ENCODE assay signal across 9 cellular contexts in genomic region chr3:13016726-13017255, GRCh38. TPM values are rescaled to one million over a fixed set of nuclear protein-coding genes. Genes with fewer than 3 reads are reported as not detected.
A peak's percentile ranks its signal among the peaks of the same experiment; 100 is the strongest.
DNase-seq lines count a peak whose midpoint lies in the region; ATAC-seq and TF ChIP-seq lines count a peak whose summit lies in the region.
"Had no signal": no experiment of that assay in that cellular context is flagged by ENCODE, and none has a peak within 500 bp of the region (broad histone marks: within the 10 kb centered on the region; RNA-seq: fewer than 3 reads in every experiment).

No MANE protein-coding gene starts in this region.

- no peak for TF ChIP-seq POLR2A in esophagus squamous epithelium (IDR thresholded peaks at IDR 0.05)

- H3K27me3 ChIP-seq in esophagus squamous epithelium, result peaks cover 0 to 32% (median 0%) of the 10 kb centered on the region in 4 donors
- H3K27me3 ChIP-seq: SJCRH30 had no signal

- peak overlapping the region; percentile 94 for H3K4me3 Mint-ChIP-seq in T-helper 1 cell treated with Interleukin-12 subunit alpha and Interleukin-12 subunit beta and Interleukin-4 antibody, amounts not matched to agents 30 μg/mL and 1 μg/mL, for 36 hours
- H3K4me3 Mint-ChIP-seq in T-cell, result peak overlapping the region; percentile 80 to 89 (median 82)
- H3K4me3 Mint-ChIP-seq in stimulated activated naive CD8-positive, alpha-beta T cell treated with anti-CD3 and anti-CD28 coated beads, Interleukin-15, amount 100 ng/mL, for 72 hours, result peak overlapping the region; percentile 79 to 86

- no peaks in the 10 kb centered on the region for H3K9me3 ChIP-seq in esophagus squamous epithelium
- H3K9me3 ChIP-seq: SJCRH30 had no signal

- POLR2A ChIA-PET in T-cell (lab: Charles Lee), result no interaction called here

- H3K27me3 Mint-ChIP-seq in T-helper 1 cell treated with Interleukin-12 subunit alpha and Interleukin-12 subunit beta and Interleukin-4 antibody, amounts not matched to agents 30 μg/mL and 1 μg/mL, for 36 hours (ENCODE audit: low read depth), result no peaks in the 10 kb centered on the region
- H3K27me3 Mint-ChIP-seq in T-cell, result no peaks in the 10 kb centered on the region
- H3K27me3 Mint-ChIP-seq in stimulated activated naive CD8-positive, alpha-beta T cell treated with anti-CD3 and anti-CD28 coated beads, Interleukin-15, amount 100 ng/mL, for 72 hours, result no peaks in the 10 kb centered on the region

- intact Hi-C loops in esophagus squamous epithelium (cut with DNase I), result no loop called here

- H3K4me1 ChIP-seq in esophagus squamous epithelium, result peaks cover 30 to 68% (median 49%) of the 10 kb centered on the region in 3 donors

- WGBS in esophagus squamous epithelium, 2 donors, result 62 to 78% methylated on average over 9 of the region's 9 CpGs

- TF ChIP-seq CTCF in esophagus squamous epithelium (IDR thresholded peaks at IDR 0.05), result no peak

- peaks cover 46% of the 10 kb centered on the region for H3K4me1 Mint-ChIP-seq in T-helper 1 cell treated with Interleukin-12 subunit alpha and Interleukin-12 subunit beta and Interleukin-4 antibody, amounts not matched to agents 30 μg/mL and 1 μg/mL, for 36 hours (ENCODE audit: low read depth)
- H3K4me1 Mint-ChIP-seq in T-cell, result peaks cover 41 to 56% (median 45%) of the 10 kb centered on the region in 3 donors
- H3K4me1 Mint-ChIP-seq in stimulated activated naive CD8-positive, alpha-beta T cell treated with anti-CD3 and anti-CD28 coated beads, Interleukin-15, amount 100 ng/mL, for 72 hours, result peaks cover 69% of the 10 kb centered on the region

- no peaks in the 10 kb centered on the region for H3K9me3 Mint-ChIP-seq in T-helper 1 cell treated with Interleukin-12 subunit alpha and Interleukin-12 subunit beta and Interleukin-4 antibody, amounts not matched to agents 30 μg/mL and 1 μg/mL, for 36 hours
- no peaks in the 10 kb centered on the region for H3K9me3 Mint-ChIP-seq in T-cell
- H3K9me3 Mint-ChIP-seq in stimulated activated naive CD8-positive, alpha-beta T cell treated with anti-CD3 and anti-CD28 coated beads, Interleukin-15, amount 100 ng/mL, for 72 hours, result no peaks in the 10 kb centered on the region

- no peak overlapping the region for H3K4me3 ChIP-seq in esophagus squamous epithelium
- H3K4me3 ChIP-seq: SJCRH30 had no signal

- DNase-seq in T-helper 1 cell, result no peak
- no peak for DNase-seq in T-cell
- DNase-seq in esophagus squamous epithelium (lab: John Stamatoyannopoulos, UW), result no peak
- DNase-seq in stimulated activated naive CD8-positive, alpha-beta T cell treated with anti-CD3 and anti-CD28 coated beads, Interleukin-15, amount 100 ng/mL, for 72 hours, result no peak
- DNase-seq in stimulated activated CD4-positive, alpha-beta T cell treated with anti-CD3 and anti-CD28 coated beads, Interleukin-2, amount 100 ng/mL, for 24 hours, result no peak
- DNase-seq: SJCRH30 had no signal

- H3K27ac ChIP-seq in esophagus squamous epithelium, result peak overlapping the region; percentile 77 to 92 (median 82)
- H3K27ac ChIP-seq: SJCRH30 had no signal

- H3K27ac Mint-ChIP-seq in T-helper 1 cell treated with Interleukin-12 subunit alpha and Interleukin-12 subunit beta and Interleukin-4 antibody, amounts not matched to agents 30 μg/mL and 1 μg/mL, for 36 hours, result peak overlapping the region; percentile 100
- H3K27ac Mint-ChIP-seq in T-cell, result peak overlapping the region; percentile 99
- peak overlapping the region; percentile 93 to 97 for H3K27ac Mint-ChIP-seq in stimulated activated naive CD8-positive, alpha-beta T cell treated with anti-CD3 and anti-CD28 coated beads, Interleukin-15, amount 100 ng/mL, for 72 hours

- CTCF ChIA-PET in T-cell (lab: Charles Lee), result no interaction called here

- H3K36me3 Mint-ChIP-seq in T-helper 1 cell treated with Interleukin-12 subunit alpha and Interleukin-12 subunit beta and Interleukin-4 antibody, amounts not matched to agents 30 μg/mL and 1 μg/mL, for 36 hours (ENCODE audit: low read depth), result peaks cover 12% of the 10 kb centered on the region
- H3K36me3 Mint-ChIP-seq in T-cell, result no peaks in the 10 kb centered on the region

- H3K36me3 ChIP-seq in esophagus squamous epithelium, result no peaks in the 10 kb centered on the region
- H3K36me3 ChIP-seq: SJCRH30 had no signal

- ATAC-seq in T-cell (replicated peaks in 1 of 4), result no peak
- ATAC-seq in stimulated activated naive CD8-positive, alpha-beta T cell treated with anti-CD3 and anti-CD28 coated beads, Interleukin-15, amount 100 ng/mL, for 72 hours, result no peak
- ATAC-seq in GM18907 (IDR thresholded peaks at IDR 0.05; ENCODE audit: unreplicated experiment), result no peak
- ATAC-seq in HG03442 (IDR thresholded peaks at IDR 0.05; ENCODE audit: unreplicated experiment), result no peak

RNA-seq across cellular contexts. Expression of gene IQSEC1, which starts 56.4 kb away (rescaled TPM):
- total RNA-seq in T-cell, result 100 to 1,000 TPM in 1 of 5 donors, 10 to 100 TPM in 4; 73.7 to 113 (median 86.9) TPM
- 10 to 100 TPM in 2 of 4 donors, 1 to 10 TPM in 2; 7.3 to 27.1 (median 10.7) TPM for total RNA-seq in esophagus squamous epithelium
